ENCODE assay signal across 8 cellular contexts in the genomic region with DNA sequence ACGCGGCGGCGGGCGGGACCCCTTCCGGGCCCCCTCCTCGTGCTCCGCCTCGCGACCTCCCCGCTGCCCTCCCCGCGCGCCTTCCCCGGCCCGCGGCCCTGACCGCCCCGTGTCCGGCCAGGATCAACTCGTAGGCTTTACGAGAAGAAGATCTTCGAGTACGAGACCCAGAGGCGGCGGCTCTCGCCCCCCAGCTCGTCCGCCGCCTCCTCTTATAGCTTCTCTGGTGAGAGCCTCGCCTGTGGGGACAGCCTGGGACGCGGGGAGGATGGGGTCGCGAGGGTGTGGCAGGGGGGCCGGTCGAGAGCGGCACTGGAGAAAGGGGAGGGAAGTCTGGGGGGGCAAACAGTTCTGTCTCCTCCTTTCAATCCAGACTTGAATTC. TPM values are rescaled to one million over a fixed set of nuclear protein-coding genes. Genes with fewer than 3 reads are reported as not detected.
A peak's percentile ranks its signal among the peaks of the same experiment; 100 is the strongest.
DNase-seq lines count a peak whose midpoint lies in the region; ATAC-seq and TF ChIP-seq lines count a peak whose summit lies in the region.

No MANE protein-coding gene starts in this region.

- peaks cover 0 to 14% of the 10 kb centered on the region in 2 donors for H3K27me3 ChIP-seq in breast epithelium

- H3K27ac ChIP-seq in breast epithelium, result peak overlapping the region; percentile 97 to 99

- ATAC-seq in HG02759 (IDR thresholded peaks at IDR 0.05; ENCODE audit: unreplicated experiment), result peak; percentile 3
- no peak for ATAC-seq in mucosa of descending colon
- no peak for ATAC-seq in GM21515 (IDR thresholded peaks at IDR 0.05; ENCODE audit: unreplicated experiment)
- ATAC-seq in esophagus mucosa, result no peak

- CTCF ChIA-PET in AG04449 (lab: Yijun Ruan, JAX), result no interaction called here

- H3K4me1 ChIP-seq in breast epithelium, result no peaks in the 10 kb centered on the region
- no peaks in the 10 kb centered on the region for H3K4me1 ChIP-seq in mucosa of descending colon (ENCODE audit: low read depth)

- no peak for DNase-seq in AG04449 (ENCODE audit: low read depth, low spot score)
- DNase-seq in breast epithelium (ENCODE audit: low spot score in 2 of 2), result no peak
- DNase-seq in mucosa of descending colon, result no peak
- no peak for DNase-seq in HuH-7.5 (ENCODE audit: low spot score)
- no peak for DNase-seq in NCI-H524 treated with DMSO at 0.1 percent for 48 hours (lab: John Stamatoyannopoulos, UW)

- no peaks in the 10 kb centered on the region for H3K9me3 ChIP-seq in breast epithelium
- H3K9me3 ChIP-seq in mucosa of descending colon, result no peaks in the 10 kb centered on the region

- H3K36me3 ChIP-seq in breast epithelium (no peaks in the 10 kb centered on the region), mucosa of descending colon (ENCODE audit: low read depth) (no peaks in the 10 kb centered on the region)

- no peak for TF ChIP-seq POLR2A in breast epithelium (IDR thresholded peaks at IDR 0.05)

- H3K4me3 ChIP-seq in AG04449 (ENCODE audit: low read depth, low read length), result peak overlapping the region; percentile 71
- H3K4me3 ChIP-seq in breast epithelium, result peak overlapping the region; percentile 76 to 79 (median 76)
- peak overlapping the region; percentile 56 for H3K4me3 ChIP-seq in mucosa of descending colon

- intact Hi-C loops in breast epithelium (cut with DNase I; ENCODE audit: low total_unique reads) (no loop called here), mucosa of descending colon (cut with DNase I, micrococcal nuclease) (no loop called here)

- POLR2A ChIA-PET in AG04449 (lab: Yijun Ruan, JAX), result interaction anchor here (1.0 to 1.5 kb wide), 2 partner anchors 9 to 30 kb away, joined by 4 to 12 read pairs; no protein-coding TSS in a partner anchor

- no peak for TF ChIP-seq CTCF in AG04449 (IDR thresholded peaks at IDR 0.05; ENCODE audit: insufficient read depth, low read length, missing control alignments)
- TF ChIP-seq CTCF in breast epithelium (IDR thresholded peaks at IDR 0.05), result no peak
- no peak for TF ChIP-seq CTCF in mucosa of descending colon (IDR thresholded peaks at IDR 0.05)

RNA-seq across cellular contexts. Expression of a gene that starts 0.5 kb away (rescaled TPM):
- 10 to 100 TPM; 33.8 to 48.1 (median 45.6) TPM for total RNA-seq in breast epithelium
- total RNA-seq in mucosa of descending colon, result 10 to 100 TPM; 32.3 to 73.0 (median 41.0) TPM
- 49.3 TPM for total RNA-seq in esophagus mucosa

RNA-seq across cellular contexts. Expression of a gene that starts 5.1 kb away (rescaled TPM):
- 100 to 1,000 TPM; 416 to 675 (median 622) TPM for total RNA-seq in breast epithelium
- 1,000 to 10,000 TPM in 1 of 3 donors, 100 to 1,000 TPM in 2; 164 to 4,590 (median 513) TPM for total RNA-seq in mucosa of descending colon
- 417 TPM for total RNA-seq in esophagus mucosa

RNA-seq across cellular contexts. Expression of a gene that starts 18.6 kb away (rescaled TPM):
- total RNA-seq in breast epithelium (1,000 to 10,000 TPM; 8,496 to 9,265 (median 8,695) TPM), mucosa of descending colon (1,000 to 10,000 TPM; 2,179 to 2,606 (median 2,424) TPM), esophagus mucosa (2,565 TPM)

RNA-seq across cellular contexts. Expression of a gene that starts 29.5 kb away (rescaled TPM):
- 10 to 100 TPM; 26.2 to 44.3 (median 26.9) TPM for total RNA-seq in breast epithelium
- 10 to 100 TPM; 18.1 to 30.8 (median 25.6) TPM for total RNA-seq in mucosa of descending colon
- 22.8 TPM for total RNA-seq in esophagus mucosa

RNA-seq across cellular contexts. Expression of a gene that starts 31.8 kb away (rescaled TPM):
- total RNA-seq in breast epithelium (10 to 100 TPM; 27.7 to 53.7 (median 44.2) TPM), mucosa of descending colon (10 to 100 TPM; 38.2 to 44.7 (median 43.2) TPM), esophagus mucosa (18.1 TPM)
